Comparison of ENCODE assay signal across 1 cellular context in the genomic region with DNA sequence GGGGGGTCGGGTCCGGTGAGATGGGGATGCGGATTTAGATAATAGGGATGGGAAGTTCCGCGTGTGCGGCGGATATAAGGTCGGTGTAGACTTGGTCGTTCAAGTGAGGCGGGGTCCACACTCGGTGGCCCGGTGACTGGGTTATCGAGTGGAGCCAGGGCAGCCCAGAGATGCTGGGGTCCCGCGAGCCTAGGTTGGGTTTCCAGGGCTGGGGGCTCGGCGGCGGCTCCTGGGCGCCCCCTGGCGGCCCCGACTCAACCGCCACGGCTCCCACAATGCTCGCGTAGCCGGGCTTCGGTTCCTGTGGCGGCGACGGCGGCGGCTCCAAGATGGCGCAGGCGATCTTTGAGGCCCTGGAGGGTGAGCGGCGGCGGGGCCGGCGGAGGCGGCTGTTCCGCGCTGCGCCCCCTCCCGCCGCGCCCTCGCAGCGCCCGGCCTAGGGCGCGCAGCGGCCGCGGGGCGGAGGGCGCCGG.
TF ChIP-seq lines count a peak whose summit lies in the region.

A gene (plus strand): TSS at position 304 of the 473 bp plus-strand sequence. CDS start 26 bp downstream, at position 330.

TF ChIP-seq in HepG2, 621 proteins besides CTCF, POLR2A, EP300 and RAD21 (continued from another document and continues in another):
- no peak; the same call in 1 of the 2 replicates for TF ChIP-seq ZNF326 (CRISPR knock-in tag; IDR thresholded peaks at IDR 0.05; ENCODE audit: borderline replicate concordance)
- no peak; the same call in none of the 2 replicates for TF ChIP-seq ZNF441 (CRISPR knock-in tag; IDR thresholded peaks at IDR 0.05; ENCODE audit: borderline replicate concordance)
- TF ChIP-seq NCOA1 (CRISPR knock-in tag; IDR thresholded peaks at IDR 0.05) = no peak
- TF ChIP-seq, protein P1, sequence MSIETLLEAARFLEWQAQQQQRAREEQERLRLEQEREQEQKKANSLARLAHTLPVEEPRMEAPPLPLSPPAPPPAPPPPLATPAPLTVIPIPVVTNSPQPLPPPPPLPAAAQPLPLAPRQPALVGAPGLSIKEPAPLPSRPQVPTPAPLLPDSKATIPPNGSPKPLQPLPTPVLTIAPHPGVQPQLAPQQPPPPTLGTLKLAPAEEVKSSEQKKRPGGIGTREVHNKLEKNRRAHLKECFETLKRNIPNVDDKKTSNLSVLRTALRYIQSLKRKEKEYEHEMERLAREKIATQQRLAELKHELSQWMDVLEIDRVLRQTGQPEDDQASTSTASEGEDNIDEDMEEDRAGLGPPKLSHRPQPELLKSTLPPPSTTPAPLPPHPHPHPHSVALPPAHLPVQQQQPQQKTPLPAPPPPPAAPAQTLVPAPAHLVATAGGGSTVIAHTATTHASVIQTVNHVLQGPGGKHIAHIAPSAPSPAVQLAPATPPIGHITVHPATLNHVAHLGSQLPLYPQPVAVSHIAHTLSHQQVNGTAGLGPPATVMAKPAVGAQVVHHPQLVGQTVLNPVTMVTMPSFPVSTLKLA (IDR thresholded peaks at IDR 0.05) = no peak
- TF ChIP-seq, protein P2, sequence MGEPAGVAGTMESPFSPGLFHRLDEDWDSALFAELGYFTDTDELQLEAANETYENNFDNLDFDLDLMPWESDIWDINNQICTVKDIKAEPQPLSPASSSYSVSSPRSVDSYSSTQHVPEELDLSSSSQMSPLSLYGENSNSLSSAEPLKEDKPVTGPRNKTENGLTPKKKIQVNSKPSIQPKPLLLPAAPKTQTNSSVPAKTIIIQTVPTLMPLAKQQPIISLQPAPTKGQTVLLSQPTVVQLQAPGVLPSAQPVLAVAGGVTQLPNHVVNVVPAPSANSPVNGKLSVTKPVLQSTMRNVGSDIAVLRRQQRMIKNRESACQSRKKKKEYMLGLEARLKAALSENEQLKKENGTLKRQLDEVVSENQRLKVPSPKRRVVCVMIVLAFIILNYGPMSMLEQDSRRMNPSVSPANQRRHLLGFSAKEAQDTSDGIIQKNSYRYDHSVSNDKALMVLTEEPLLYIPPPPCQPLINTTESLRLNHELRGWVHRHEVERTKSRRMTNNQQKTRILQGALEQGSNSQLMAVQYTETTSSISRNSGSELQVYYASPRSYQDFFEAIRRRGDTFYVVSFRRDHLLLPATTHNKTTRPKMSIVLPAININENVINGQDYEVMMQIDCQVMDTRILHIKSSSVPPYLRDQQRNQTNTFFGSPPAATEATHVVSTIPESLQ (CRISPR knock-in tag; conservative IDR thresholded peaks at IDR 0.05) = peak; percentile 77; the same call in 1 of the 2 replicates
- TF ChIP-seq, protein P3, sequence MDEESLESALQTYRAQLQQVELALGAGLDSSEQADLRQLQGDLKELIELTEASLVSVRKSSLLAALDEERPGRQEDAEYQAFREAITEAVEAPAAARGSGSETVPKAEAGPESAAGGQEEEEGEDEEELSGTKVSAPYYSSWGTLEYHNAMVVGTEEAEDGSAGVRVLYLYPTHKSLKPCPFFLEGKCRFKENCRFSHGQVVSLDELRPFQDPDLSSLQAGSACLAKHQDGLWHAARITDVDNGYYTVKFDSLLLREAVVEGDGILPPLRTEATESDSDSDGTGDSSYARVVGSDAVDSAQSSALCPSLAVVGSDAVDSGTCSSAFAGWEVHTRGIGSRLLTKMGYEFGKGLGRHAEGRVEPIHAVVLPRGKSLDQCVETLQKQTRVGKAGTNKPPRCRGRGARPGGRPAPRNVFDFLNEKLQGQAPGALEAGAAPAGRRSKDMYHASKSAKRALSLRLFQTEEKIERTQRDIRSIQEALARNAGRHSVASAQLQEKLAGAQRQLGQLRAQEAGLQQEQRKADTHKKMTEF (CRISPR knock-in tag; IDR thresholded peaks at IDR 0.05) = 0 out of 2 replicates have a peak, but pooled peaks have one; percentile 47
- 0 out of 2 replicates have a peak, but pooled peaks have one; percentile 14 for TF ChIP-seq SUZ12 (IDR thresholded peaks at IDR 0.05; ENCODE audit: low read depth, low read length)
- TF ChIP-seq, protein P4, sequence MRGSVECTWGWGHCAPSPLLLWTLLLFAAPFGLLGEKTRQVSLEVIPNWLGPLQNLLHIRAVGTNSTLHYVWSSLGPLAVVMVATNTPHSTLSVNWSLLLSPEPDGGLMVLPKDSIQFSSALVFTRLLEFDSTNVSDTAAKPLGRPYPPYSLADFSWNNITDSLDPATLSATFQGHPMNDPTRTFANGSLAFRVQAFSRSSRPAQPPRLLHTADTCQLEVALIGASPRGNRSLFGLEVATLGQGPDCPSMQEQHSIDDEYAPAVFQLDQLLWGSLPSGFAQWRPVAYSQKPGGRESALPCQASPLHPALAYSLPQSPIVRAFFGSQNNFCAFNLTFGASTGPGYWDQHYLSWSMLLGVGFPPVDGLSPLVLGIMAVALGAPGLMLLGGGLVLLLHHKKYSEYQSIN (CRISPR knock-in tag; IDR thresholded peaks at IDR 0.05; ENCODE audit: borderline replicate concordance) = no peak
- no peak for TF ChIP-seq POLR2AphosphoS2 (IDR thresholded peaks at IDR 0.05; ENCODE audit: low read depth, low read length)
- TF ChIP-seq, protein P5, sequence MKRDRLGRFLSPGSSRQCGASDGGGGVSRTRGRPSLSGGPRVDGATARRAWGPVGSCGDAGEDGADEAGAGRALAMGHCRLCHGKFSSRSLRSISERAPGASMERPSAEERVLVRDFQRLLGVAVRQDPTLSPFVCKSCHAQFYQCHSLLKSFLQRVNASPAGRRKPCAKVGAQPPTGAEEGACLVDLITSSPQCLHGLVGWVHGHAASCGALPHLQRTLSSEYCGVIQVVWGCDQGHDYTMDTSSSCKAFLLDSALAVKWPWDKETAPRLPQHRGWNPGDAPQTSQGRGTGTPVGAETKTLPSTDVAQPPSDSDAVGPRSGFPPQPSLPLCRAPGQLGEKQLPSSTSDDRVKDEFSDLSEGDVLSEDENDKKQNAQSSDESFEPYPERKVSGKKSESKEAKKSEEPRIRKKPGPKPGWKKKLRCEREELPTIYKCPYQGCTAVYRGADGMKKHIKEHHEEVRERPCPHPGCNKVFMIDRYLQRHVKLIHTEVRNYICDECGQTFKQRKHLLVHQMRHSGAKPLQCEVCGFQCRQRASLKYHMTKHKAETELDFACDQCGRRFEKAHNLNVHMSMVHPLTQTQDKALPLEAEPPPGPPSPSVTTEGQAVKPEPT (CRISPR knock-in tag; IDR thresholded peaks at IDR 0.05; ENCODE audit: low read depth) = no peak
- TF ChIP-seq, protein P6, sequence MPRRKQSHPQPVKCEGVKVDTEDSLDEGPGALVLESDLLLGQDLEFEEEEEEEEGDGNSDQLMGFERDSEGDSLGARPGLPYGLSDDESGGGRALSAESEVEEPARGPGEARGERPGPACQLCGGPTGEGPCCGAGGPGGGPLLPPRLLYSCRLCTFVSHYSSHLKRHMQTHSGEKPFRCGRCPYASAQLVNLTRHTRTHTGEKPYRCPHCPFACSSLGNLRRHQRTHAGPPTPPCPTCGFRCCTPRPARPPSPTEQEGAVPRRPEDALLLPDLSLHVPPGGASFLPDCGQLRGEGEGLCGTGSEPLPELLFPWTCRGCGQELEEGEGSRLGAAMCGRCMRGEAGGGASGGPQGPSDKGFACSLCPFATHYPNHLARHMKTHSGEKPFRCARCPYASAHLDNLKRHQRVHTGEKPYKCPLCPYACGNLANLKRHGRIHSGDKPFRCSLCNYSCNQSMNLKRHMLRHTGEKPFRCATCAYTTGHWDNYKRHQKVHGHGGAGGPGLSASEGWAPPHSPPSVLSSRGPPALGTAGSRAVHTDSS (CRISPR knock-in tag; conservative IDR thresholded peaks at IDR 0.05) = no peak; the same call in 1 of the 2 replicates
- no peak for TF ChIP-seq ZNF773 (CRISPR knock-in tag; IDR thresholded peaks at IDR 0.05; ENCODE audit: borderline replicate concordance)
- TF ChIP-seq KDM2A (CRISPR knock-in tag; IDR thresholded peaks at IDR 0.05; ENCODE audit: borderline replicate concordance, low read depth) = peak; percentile 77; the same call in 1 of the 2 replicates
- TF ChIP-seq ZNF34 (CRISPR knock-in tag; IDR thresholded peaks at IDR 0.05; ENCODE audit: borderline replicate concordance) = no peak
- no peak for TF ChIP-seq ZFAT (CRISPR knock-in tag; conservative IDR thresholded peaks at IDR 0.05)
- no peak for TF ChIP-seq ETV6 (CRISPR knock-in tag; conservative IDR thresholded peaks at IDR 0.05)
- TF ChIP-seq ZNF589 (CRISPR knock-in tag; conservative IDR thresholded peaks at IDR 0.05) = 0 out of 2 replicates have a peak, but pooled peaks have one; percentile 3
- TF ChIP-seq EED (CRISPR knock-in tag; IDR thresholded peaks at IDR 0.05) = no peak
- no peak for TF ChIP-seq GLI4 (CRISPR knock-in tag; IDR thresholded peaks at IDR 0.05; ENCODE audit: borderline replicate concordance)
- TF ChIP-seq, protein P7, sequence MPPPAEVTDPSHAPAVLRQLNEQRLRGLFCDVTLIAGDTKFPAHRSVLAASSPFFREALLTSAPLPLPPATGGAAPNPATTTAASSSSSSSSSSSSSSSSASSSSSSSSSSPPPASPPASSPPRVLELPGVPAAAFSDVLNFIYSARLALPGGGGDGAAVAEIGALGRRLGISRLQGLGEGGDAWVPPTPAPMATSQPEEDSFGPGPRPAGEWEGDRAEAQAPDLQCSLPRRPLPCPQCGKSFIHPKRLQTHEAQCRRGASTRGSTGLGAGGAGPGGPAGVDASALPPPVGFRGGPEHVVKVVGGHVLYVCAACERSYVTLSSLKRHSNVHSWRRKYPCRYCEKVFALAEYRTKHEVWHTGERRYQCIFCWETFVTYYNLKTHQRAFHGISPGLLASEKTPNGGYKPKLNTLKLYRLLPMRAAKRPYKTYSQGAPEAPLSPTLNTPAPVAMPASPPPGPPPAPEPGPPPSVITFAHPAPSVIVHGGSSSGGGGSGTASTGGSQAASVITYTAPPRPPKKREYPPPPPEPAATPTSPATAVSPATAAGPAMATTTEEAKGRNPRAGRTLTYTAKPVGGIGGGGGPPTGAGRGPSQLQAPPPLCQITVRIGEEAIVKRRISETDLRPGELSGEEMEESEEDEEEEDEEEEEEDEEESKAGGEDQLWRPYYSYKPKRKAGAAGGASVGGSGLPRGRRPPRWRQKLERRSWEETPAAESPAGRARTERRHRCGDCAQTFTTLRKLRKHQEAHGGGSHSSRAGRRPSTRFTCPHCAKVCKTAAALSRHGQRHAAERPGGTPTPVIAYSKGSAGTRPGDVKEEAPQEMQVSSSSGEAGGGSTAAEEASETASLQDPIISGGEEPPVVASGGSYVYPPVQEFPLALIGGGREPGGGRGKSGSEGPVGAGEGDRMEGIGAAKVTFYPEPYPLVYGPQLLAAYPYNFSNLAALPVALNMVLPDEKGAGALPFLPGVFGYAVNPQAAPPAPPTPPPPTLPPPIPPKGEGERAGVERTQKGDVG (CRISPR knock-in tag; IDR thresholded peaks at IDR 0.05; ENCODE audit: borderline replicate concordance) = no peak
- TF ChIP-seq YEATS2 (CRISPR knock-in tag; IDR thresholded peaks at IDR 0.05; ENCODE audit: borderline replicate concordance) = peak; percentile 68; the same call in 1 of the 2 replicates
- peak; percentile 73; the same call in 1 of the 2 replicates for TF ChIP-seq KDM3A (CRISPR knock-in tag; IDR thresholded peaks at IDR 0.05; ENCODE audit: low read depth)
- TF ChIP-seq, protein P8, sequence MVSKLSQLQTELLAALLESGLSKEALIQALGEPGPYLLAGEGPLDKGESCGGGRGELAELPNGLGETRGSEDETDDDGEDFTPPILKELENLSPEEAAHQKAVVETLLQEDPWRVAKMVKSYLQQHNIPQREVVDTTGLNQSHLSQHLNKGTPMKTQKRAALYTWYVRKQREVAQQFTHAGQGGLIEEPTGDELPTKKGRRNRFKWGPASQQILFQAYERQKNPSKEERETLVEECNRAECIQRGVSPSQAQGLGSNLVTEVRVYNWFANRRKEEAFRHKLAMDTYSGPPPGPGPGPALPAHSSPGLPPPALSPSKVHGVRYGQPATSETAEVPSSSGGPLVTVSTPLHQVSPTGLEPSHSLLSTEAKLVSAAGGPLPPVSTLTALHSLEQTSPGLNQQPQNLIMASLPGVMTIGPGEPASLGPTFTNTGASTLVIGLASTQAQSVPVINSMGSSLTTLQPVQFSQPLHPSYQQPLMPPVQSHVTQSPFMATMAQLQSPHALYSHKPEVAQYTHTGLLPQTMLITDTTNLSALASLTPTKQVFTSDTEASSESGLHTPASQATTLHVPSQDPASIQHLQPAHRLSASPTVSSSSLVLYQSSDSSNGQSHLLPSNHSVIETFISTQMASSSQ (IDR thresholded peaks at IDR 0.05; ENCODE audit: low read depth) = no peak
- TF ChIP-seq, protein P8 (CRISPR knock-in tag; IDR thresholded peaks at IDR 0.05; ENCODE audit: borderline replicate concordance) = no peak
- TF ChIP-seq, protein P9, sequence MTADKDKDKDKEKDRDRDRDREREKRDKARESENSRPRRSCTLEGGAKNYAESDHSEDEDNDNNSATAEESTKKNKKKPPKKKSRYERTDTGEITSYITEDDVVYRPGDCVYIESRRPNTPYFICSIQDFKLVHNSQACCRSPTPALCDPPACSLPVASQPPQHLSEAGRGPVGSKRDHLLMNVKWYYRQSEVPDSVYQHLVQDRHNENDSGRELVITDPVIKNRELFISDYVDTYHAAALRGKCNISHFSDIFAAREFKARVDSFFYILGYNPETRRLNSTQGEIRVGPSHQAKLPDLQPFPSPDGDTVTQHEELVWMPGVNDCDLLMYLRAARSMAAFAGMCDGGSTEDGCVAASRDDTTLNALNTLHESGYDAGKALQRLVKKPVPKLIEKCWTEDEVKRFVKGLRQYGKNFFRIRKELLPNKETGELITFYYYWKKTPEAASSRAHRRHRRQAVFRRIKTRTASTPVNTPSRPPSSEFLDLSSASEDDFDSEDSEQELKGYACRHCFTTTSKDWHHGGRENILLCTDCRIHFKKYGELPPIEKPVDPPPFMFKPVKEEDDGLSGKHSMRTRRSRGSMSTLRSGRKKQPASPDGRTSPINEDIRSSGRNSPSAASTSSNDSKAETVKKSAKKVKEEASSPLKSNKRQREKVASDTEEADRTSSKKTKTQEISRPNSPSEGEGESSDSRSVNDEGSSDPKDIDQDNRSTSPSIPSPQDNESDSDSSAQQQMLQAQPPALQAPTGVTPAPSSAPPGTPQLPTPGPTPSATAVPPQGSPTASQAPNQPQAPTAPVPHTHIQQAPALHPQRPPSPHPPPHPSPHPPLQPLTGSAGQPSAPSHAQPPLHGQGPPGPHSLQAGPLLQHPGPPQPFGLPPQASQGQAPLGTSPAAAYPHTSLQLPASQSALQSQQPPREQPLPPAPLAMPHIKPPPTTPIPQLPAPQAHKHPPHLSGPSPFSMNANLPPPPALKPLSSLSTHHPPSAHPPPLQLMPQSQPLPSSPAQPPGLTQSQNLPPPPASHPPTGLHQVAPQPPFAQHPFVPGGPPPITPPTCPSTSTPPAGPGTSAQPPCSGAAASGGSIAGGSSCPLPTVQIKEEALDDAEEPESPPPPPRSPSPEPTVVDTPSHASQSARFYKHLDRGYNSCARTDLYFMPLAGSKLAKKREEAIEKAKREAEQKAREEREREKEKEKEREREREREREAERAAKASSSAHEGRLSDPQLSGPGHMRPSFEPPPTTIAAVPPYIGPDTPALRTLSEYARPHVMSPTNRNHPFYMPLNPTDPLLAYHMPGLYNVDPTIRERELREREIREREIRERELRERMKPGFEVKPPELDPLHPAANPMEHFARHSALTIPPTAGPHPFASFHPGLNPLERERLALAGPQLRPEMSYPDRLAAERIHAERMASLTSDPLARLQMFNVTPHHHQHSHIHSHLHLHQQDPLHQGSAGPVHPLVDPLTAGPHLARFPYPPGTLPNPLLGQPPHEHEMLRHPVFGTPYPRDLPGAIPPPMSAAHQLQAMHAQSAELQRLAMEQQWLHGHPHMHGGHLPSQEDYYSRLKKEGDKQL (CRISPR knock-in tag; IDR thresholded peaks at IDR 0.05; ENCODE audit: low read depth) = peak; percentile 30; the same call in 1 of the 2 replicates
- TF ChIP-seq ZNF558 (CRISPR knock-in tag; IDR thresholded peaks at IDR 0.05; ENCODE audit: borderline replicate concordance) = no peak
